24 cellular contexts compared by ENCODE assay signal in genomic region chr10:33279276-33279675, GRCh38. TPM values are rescaled to one million over a fixed set of nuclear protein-coding genes. Genes with fewer than 3 reads are reported as not detected.
A peak's percentile ranks its signal among the peaks of the same experiment; 100 is the strongest.
DNase-seq lines count a peak whose midpoint lies in the region; ATAC-seq and TF ChIP-seq lines count a peak whose summit lies in the region.
"Had no signal": no experiment of that assay in that cellular context is flagged by ENCODE, and none has a peak within 500 bp of the region (broad histone marks: within the 10 kb centered on the region; RNA-seq: fewer than 3 reads in every experiment).

No MANE protein-coding gene starts in this region.

- peaks cover 79% of the 10 kb centered on the region for H3K36me3 Mint-ChIP-seq in nephron progenitor cell (ENCODE audit: low read depth)
- no peaks in the 10 kb centered on the region for H3K36me3 Mint-ChIP-seq in T-helper 2 cell treated with Interferon-gamma antibody and Interleukin-4, amounts not matched to agents 5 μg/mL and 100 μg/mL, for 36 hours (ENCODE audit: low read depth)
- H3K36me3 Mint-ChIP-seq in activated T-cell treated with anti-CD3 and anti-CD28 coated beads, Interleukin-2, amount 50 U/mL, for 24 hours (ENCODE audit: low read depth) = no peaks in the 10 kb centered on the region
- H3K36me3 Mint-ChIP-seq: activated CD4-positive, alpha-beta memory T cell treated with anti-CD3 and anti-CD28 coated beads for 36 hours had no signal

- H3K4me1 ChIP-seq in ACC112 (ENCODE audit: control insufficient read depth, insufficient read depth, low read length, unreplicated experiment) = peaks cover 62% of the 10 kb centered on the region
- H3K4me1 ChIP-seq in HEK293 (ENCODE audit: control insufficient read depth, insufficient read depth, low read length) = peaks cover 11% of the 10 kb centered on the region

- no peak overlapping the region for H3K4me3 ChIP-seq in ACC112 (ENCODE audit: low read depth, low read length)
- H3K4me3 ChIP-seq in HEK293 (ENCODE audit: low read depth, low read length) = no peak overlapping the region
- H3K4me3 ChIP-seq: left lung, mucosa of descending colon, suprapubic skin, vagina had no signal

- no peaks in the 10 kb centered on the region for H3K27me3 ChIP-seq in ACC112 (ENCODE audit: insufficient read depth, low read length)
- H3K27me3 ChIP-seq: left lung, suprapubic skin, vagina had no signal

- peaks cover 28% of the 10 kb centered on the region for H3K36me3 ChIP-seq in ACC112 (ENCODE audit: insufficient read depth, low read length)
- peaks cover 0 to 6% of the 10 kb centered on the region in 2 experiments; a peak in 1 of 3 replicates for H3K36me3 ChIP-seq in HEK293 (ENCODE audit: control insufficient read depth in 2 of 2, insufficient read depth in 1 of 2, low read length in 2 of 2)
- H3K36me3 ChIP-seq: left lung, suprapubic skin, vagina had no signal

- H3K27me3 Mint-ChIP-seq in nephron progenitor cell (ENCODE audit: low read depth, poor library complexity) = no peaks in the 10 kb centered on the region
- H3K27me3 Mint-ChIP-seq in T-helper 2 cell treated with Interferon-gamma antibody and Interleukin-4, amounts not matched to agents 5 μg/mL and 100 μg/mL, for 36 hours (ENCODE audit: low read depth) = peaks cover 30% of the 10 kb centered on the region
- peaks cover 34% of the 10 kb centered on the region for H3K27me3 Mint-ChIP-seq in activated T-cell treated with anti-CD3 and anti-CD28 coated beads, Interleukin-2, amount 50 U/mL, for 24 hours

- H3K27ac Mint-ChIP-seq in nephron progenitor cell = peak overlapping the region; percentile 73
- no peak overlapping the region for H3K27ac Mint-ChIP-seq in T-helper 2 cell treated with Interferon-gamma antibody and Interleukin-4, amounts not matched to agents 5 μg/mL and 100 μg/mL, for 36 hours
- H3K27ac Mint-ChIP-seq in activated T-cell treated with anti-CD3 and anti-CD28 coated beads, Interleukin-2, amount 50 U/mL, for 24 hours = no peak overlapping the region
- H3K27ac Mint-ChIP-seq: activated CD4-positive, alpha-beta memory T cell treated with anti-CD3 and anti-CD28 coated beads for 36 hours; T-helper 1 cell treated with Interleukin-12 subunit alpha and Interleukin-12 subunit beta and Interleukin-4 antibody, amounts not matched to agents 30 μg/mL and 1 μg/mL, for 36 hours had no signal

- intact Hi-C loops in left colon (cut with DNase I, micrococcal nuclease) = no loop called here

- H3K4me3 Mint-ChIP-seq in nephron progenitor cell = no peak overlapping the region
- H3K4me3 Mint-ChIP-seq in T-helper 2 cell treated with Interferon-gamma antibody and Interleukin-4, amounts not matched to agents 5 μg/mL and 100 μg/mL, for 36 hours = no peak overlapping the region
- H3K4me3 Mint-ChIP-seq in activated T-cell treated with anti-CD3 and anti-CD28 coated beads, Interleukin-2, amount 50 U/mL, for 24 hours = no peak overlapping the region
- H3K4me3 Mint-ChIP-seq: activated CD4-positive, alpha-beta memory T cell treated with anti-CD3 and anti-CD28 coated beads for 36 hours; neural crest cell; T-helper 1 cell treated with Interleukin-12 subunit alpha and Interleukin-12 subunit beta and Interleukin-4 antibody, amounts not matched to agents 30 μg/mL and 1 μg/mL, for 36 hours had no signal

- no peaks in the 10 kb centered on the region for H3K9me3 Mint-ChIP-seq in nephron progenitor cell
- H3K9me3 Mint-ChIP-seq in T-helper 2 cell treated with Interferon-gamma antibody and Interleukin-4, amounts not matched to agents 5 μg/mL and 100 μg/mL, for 36 hours = no peaks in the 10 kb centered on the region
- H3K9me3 Mint-ChIP-seq in activated T-cell treated with anti-CD3 and anti-CD28 coated beads, Interleukin-2, amount 50 U/mL, for 24 hours = no peaks in the 10 kb centered on the region
- H3K9me3 Mint-ChIP-seq: activated CD4-positive, alpha-beta memory T cell treated with anti-CD3 and anti-CD28 coated beads for 36 hours; neural crest cell; T-helper 1 cell treated with Interleukin-12 subunit alpha and Interleukin-12 subunit beta and Interleukin-4 antibody, amounts not matched to agents 30 μg/mL and 1 μg/mL, for 36 hours had no signal

- DNase-seq in astrocyte of the hippocampus (ENCODE audit: low read depth, low spot score) = peak; percentile 34
- no peak for DNase-seq in nephron progenitor cell
- DNase-seq in left colon = no peak
- no peak for DNase-seq in T-helper 2 cell treated with Interferon-gamma antibody and Interleukin-4, amounts not matched to agents 5 μg/mL and 100 μg/mL, for 36 hours (ENCODE audit: low spot score)
- no peak for DNase-seq in middle frontal gyrus (ENCODE audit: extremely low spot score, low spot score)
- no peak for DNase-seq in activated T-cell treated with anti-CD3 and anti-CD28 coated beads, Interleukin-2, amount 50 U/mL, for 24 hours
- DNase-seq: ACHN; activated CD4-positive, alpha-beta memory T cell treated with anti-CD3 and anti-CD28 coated beads for 36 hours; activated T-cell treated with anti-CD3 and anti-CD28 coated beads for 4 hours; amniotic stem cell; central memory CD4-positive, alpha-beta T cell; erythroblast; left lung; mucosa of descending colon; NCI-H1436 treated with DMSO at 0.1 percent for 48 hours; NCI-H526 treated with DMSO at 0.1 percent for 48 hours; SHP77; stimulated activated CD8-positive, alpha-beta memory T cell treated with anti-CD3 and anti-CD28 coated beads, Interleukin-4, amount 100 ng/mL, for 48 hours had no signal

- CTCF ChIA-PET in HEK293 (lab: Yijun Ruan, JAX) = interaction anchor here (1.9 kb wide), 1 partner anchor 11 kb away, joined by 8 read pairs; no protein-coding TSS in a partner anchor

- no peak overlapping the region for H2AFZ ChIP-seq in ACC112 (ENCODE audit: low read length, unreplicated experiment)

- ATAC-seq in left colon = no peak
- ATAC-seq: left lung, mucosa of descending colon had no signal

- TF ChIP-seq CTCF in HEK293 (tag by site-specific recombination; IDR thresholded peaks at IDR 0.05) = no peak
- TF ChIP-seq CTCF in nephron progenitor cell (IDR thresholded peaks at IDR 0.05) = no peak

- peak overlapping the region; percentile 77 for H3K27ac ChIP-seq in ACC112 (ENCODE audit: low read depth, low read length)
- H3K27ac ChIP-seq in HEK293 (ENCODE audit: extremely low read depth, low read depth, low read length) = no peak overlapping the region
- H3K27ac ChIP-seq: left lung, suprapubic skin, vagina had no signal

- peaks cover 93% of the 10 kb centered on the region for H3K79me2 ChIP-seq in ACC112 (ENCODE audit: control insufficient read depth, insufficient read depth, low read length, unreplicated experiment)

- peaks cover 31% of the 10 kb centered on the region for H3K4me1 Mint-ChIP-seq in nephron progenitor cell
- H3K4me1 Mint-ChIP-seq in T-helper 2 cell treated with Interferon-gamma antibody and Interleukin-4, amounts not matched to agents 5 μg/mL and 100 μg/mL, for 36 hours (ENCODE audit: low read depth) = no peaks in the 10 kb centered on the region
- no peaks in the 10 kb centered on the region for H3K4me1 Mint-ChIP-seq in activated T-cell treated with anti-CD3 and anti-CD28 coated beads, Interleukin-2, amount 50 U/mL, for 24 hours (ENCODE audit: low read depth)

- POLR2A ChIA-PET in HEK293 (lab: Yijun Ruan, JAX) = no interaction called here

- no peaks in the 10 kb centered on the region for H3K9me3 ChIP-seq in HEK293 (ENCODE audit: control insufficient read depth, insufficient read depth, low read depth, low read length)
- H3K9me3 ChIP-seq: left lung, mucosa of descending colon, suprapubic skin, vagina had no signal

TF ChIP-seq in HEK293, 187 proteins besides CTCF, POLR2A, EP300 and RAD21:
- TF ChIP-seq KLF1 (tag by site-specific recombination; IDR thresholded peaks at IDR 0.05) = no peak
- TF ChIP-seq IKZF3 (tag by site-specific recombination; IDR thresholded peaks at IDR 0.05) = 0 out of 2 replicates have a peak, but pooled peaks have one; percentile 32
- TF ChIP-seq INSM2 (tag by site-specific recombination; IDR thresholded peaks at IDR 0.05) = no peak
- 0 out of 2 replicates have a peak, but pooled peaks have one; percentile 56 for TF ChIP-seq ZNF10 (tag by site-specific recombination; IDR thresholded peaks at IDR 0.05)
- TF ChIP-seq ZNF629 (tag by site-specific recombination; IDR thresholded peaks at IDR 0.05) = 0 out of 2 replicates have a peak, but pooled peaks have one; percentile 32

RNA-seq across cellular contexts. Expression of gene NRP1, which starts 55.2 kb away (rescaled TPM):
- 10 to 100 TPM; 12.3 to 26.5 TPM for total RNA-seq in left colon
